In the genomic region with DNA sequence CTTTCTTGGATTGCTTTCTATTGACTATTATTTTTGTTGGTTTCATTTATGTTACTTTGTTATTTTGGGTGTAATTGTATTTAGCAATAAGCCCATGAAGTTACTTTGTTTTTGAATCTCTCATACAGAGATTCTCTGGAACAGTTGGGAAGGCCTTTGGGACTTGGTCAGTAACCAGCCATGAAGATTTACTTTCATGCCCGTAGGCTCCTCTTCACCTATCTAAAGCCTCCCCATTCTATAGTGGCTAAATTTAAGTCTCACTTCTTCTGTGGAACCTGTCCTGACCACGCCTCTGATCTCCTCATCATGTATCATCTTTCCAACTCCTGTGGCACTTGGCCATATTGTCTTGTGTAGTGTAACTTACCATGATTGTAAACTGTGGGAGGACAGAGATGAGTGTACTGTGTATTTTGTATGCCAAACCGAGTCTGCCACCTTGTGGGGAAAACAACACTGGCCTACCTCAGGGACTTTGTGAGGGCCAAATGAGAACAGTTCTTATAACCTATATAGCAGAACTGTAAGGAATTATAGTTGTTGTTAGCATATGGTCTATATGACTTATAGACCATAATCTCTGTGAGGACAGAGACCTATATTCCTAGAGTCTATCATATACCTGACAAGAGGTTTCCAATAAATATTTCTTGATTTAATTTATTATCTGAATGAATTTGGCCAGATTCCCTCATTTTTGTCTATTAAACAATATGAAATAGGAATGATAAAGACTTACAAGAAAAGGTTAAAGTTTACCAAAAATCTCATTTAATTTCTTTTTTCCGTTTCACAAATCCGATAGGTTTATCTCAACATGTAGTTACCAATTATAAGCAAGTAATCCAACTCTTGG, we compare ENCODE assay signal across 8 cellular contexts.
A peak's percentile ranks its signal among the peaks of the same experiment; 100 is the strongest.
DNase-seq lines count a peak whose midpoint lies in the region; ATAC-seq and TF ChIP-seq lines count a peak whose summit lies in the region.

No MANE protein-coding gene starts in this region.

- CTCF ChIA-PET in activated CD8-positive, alpha-beta T cell treated with anti-CD3 and anti-CD28 coated beads, Interleukin-2, amount 10 ng/mL, durations not matched to agents 7 days and 5 days (lab: Charles Lee) = interaction anchor here (0.7 to 1.8 kb wide), 15 partner anchors 14 to 204 kb away, joined by 3 to 9 read pairs (median 4); a partner anchor contains a TSS

- POLR2A ChIA-PET in activated CD8-positive, alpha-beta T cell treated with anti-CD3 and anti-CD28 coated beads, Interleukin-2, amount 10 ng/mL, durations not matched to agents 7 days and 5 days (lab: Charles Lee) = interaction anchor here (0.6 to 2.4 kb wide), 3 partner anchors 75 to 160 kb away, joined by 3 to 5 read pairs (median 3); a partner anchor contains a TSS

- peaks cover 11% of the 10 kb centered on the region for H3K4me1 Mint-ChIP-seq in activated CD8-positive, alpha-beta T cell treated with anti-CD3 and anti-CD28 coated beads, Interleukin-2, amount 10 ng/mL, durations not matched to agents 7 days and 5 days (ENCODE audit: low read depth)

- H3K9me3 Mint-ChIP-seq in activated CD8-positive, alpha-beta T cell treated with anti-CD3 and anti-CD28 coated beads, Interleukin-2, amount 10 ng/mL, durations not matched to agents 7 days and 5 days (ENCODE audit: insufficient read depth) = no peaks in the 10 kb centered on the region

- peak; percentile 97 for TF ChIP-seq CTCF in epithelial cell of esophagus (IDR thresholded peaks at IDR 0.05; ENCODE audit: insufficient read depth, low read depth, low read length, missing control alignments)

- peak; percentile 67 for ATAC-seq in HG03521 (IDR thresholded peaks at IDR 0.05; ENCODE audit: unreplicated experiment)
- ATAC-seq in activated CD8-positive, alpha-beta T cell treated with anti-CD3 and anti-CD28 coated beads, Interleukin-2, amount 10 ng/mL, durations not matched to agents 7 days and 5 days = peak; percentile 100

- H3K27ac Mint-ChIP-seq in activated CD8-positive, alpha-beta T cell treated with anti-CD3 and anti-CD28 coated beads, Interleukin-2, amount 10 ng/mL, durations not matched to agents 7 days and 5 days = no peak overlapping the region

- no peaks in the 10 kb centered on the region for H3K27me3 Mint-ChIP-seq in activated CD8-positive, alpha-beta T cell treated with anti-CD3 and anti-CD28 coated beads, Interleukin-2, amount 10 ng/mL, durations not matched to agents 7 days and 5 days (ENCODE audit: low read depth)

- H3K4me3 ChIP-seq in epithelial cell of esophagus (ENCODE audit: low read length) = no peak overlapping the region

- H3K36me3 Mint-ChIP-seq in activated CD8-positive, alpha-beta T cell treated with anti-CD3 and anti-CD28 coated beads, Interleukin-2, amount 10 ng/mL, durations not matched to agents 7 days and 5 days (ENCODE audit: low read depth) = peaks cover 2% of the 10 kb centered on the region

- peak; percentile 64 for DNase-seq in SIG-M5 treated with dmso at 0.1 percent for 504 hours (lab: John Stamatoyannopoulos, UW; ENCODE audit: unreplicated experiment)
- no peak for DNase-seq in SIG-M5 (lab: John Stamatoyannopoulos, UW)
- DNase-seq in NCI-H82 treated with DMSO at 0.1 percent for 48 hours (lab: John Stamatoyannopoulos, UW; ENCODE audit: unreplicated experiment) = peak; percentile 48
- peak; percentile 83 for DNase-seq in activated CD8-positive, alpha-beta T cell treated with anti-CD3 and anti-CD28 coated beads, Interleukin-2, amount 10 ng/mL, durations not matched to agents 7 days and 5 days
- peak; percentile 93 for DNase-seq in epithelial cell of esophagus (ENCODE audit: low read depth)
- DNase-seq in myocyte (ENCODE audit: low read depth) = peak; percentile 91
- DNase-seq in stimulated activated naive CD4-positive, alpha-beta T cell treated with Interleukin-2 at 50 U/mL for 16 hours (lab: John Stamatoyannopoulos, UW) = peak; percentile 20

- H3K4me3 Mint-ChIP-seq in activated CD8-positive, alpha-beta T cell treated with anti-CD3 and anti-CD28 coated beads, Interleukin-2, amount 10 ng/mL, durations not matched to agents 7 days and 5 days = no peak overlapping the region
